Comparison of ENCODE assay signal across 13 cellular contexts in the genomic region with DNA sequence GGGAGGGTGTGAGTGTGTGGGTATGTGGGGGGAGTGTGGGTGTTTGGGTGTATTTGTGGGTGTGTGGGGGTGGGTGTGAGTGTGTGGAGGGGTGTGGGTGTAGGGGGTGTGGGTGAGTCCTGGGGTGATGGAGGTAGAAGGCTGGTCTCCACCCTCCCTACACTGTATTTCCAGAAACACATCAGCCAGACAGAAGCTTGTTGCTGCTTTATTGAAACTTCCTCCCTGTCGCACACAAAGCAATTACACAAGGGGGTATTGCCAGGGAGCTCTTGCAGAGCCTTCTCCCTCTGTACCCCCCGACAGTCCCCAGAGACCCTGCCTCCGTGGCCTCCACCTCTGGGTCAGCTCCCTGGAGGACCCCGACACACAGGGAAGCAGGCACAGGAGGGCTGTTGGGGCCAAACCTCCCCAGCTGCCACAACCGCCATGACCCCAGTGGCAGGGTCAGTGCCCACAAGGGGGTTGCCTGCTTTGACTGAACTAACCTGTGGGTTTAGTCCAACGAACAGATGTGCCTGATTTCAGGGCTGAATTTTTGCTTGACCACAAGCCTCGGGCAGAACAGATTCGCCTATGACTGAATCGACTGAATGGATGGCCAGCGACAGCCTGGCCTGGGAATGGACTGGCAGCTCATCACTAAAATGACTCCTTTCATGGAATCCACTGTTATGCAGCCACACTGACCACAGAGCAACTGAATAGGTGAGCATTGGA. TPM values are rescaled to one million over a fixed set of nuclear protein-coding genes. Genes with fewer than 3 reads are reported as not detected.
A peak's percentile ranks its signal among the peaks of the same experiment; 100 is the strongest.
DNase-seq lines count a peak whose midpoint lies in the region; ATAC-seq and TF ChIP-seq lines count a peak whose summit lies in the region.
"Had no signal": no experiment of that assay in that cellular context is flagged by ENCODE, and none has a peak within 500 bp of the region (broad histone marks: within the 10 kb centered on the region; RNA-seq: fewer than 3 reads in every experiment).

No MANE protein-coding gene starts in this region.

- H3K27ac ChIP-seq in sigmoid colon, result no peak overlapping the region
- H3K27ac ChIP-seq: heart right ventricle, testis had no signal

- peak; percentile 60 for DNase-seq in AG10803 (ENCODE audit: low read depth)
- DNase-seq in SKM-1 (lab: John Stamatoyannopoulos, UW; ENCODE audit: unreplicated experiment), result peak; percentile 30
- peak; percentile 55 for DNase-seq in foreskin melanocyte
- DNase-seq in SW 1271 (lab: John Stamatoyannopoulos, UW), result no peak
- DNase-seq in NCI-H345 treated with DMSO at 0.1 percent for 48 hours (lab: John Stamatoyannopoulos, UW; ENCODE audit: unreplicated experiment), result no peak
- no peak for DNase-seq in sigmoid colon
- DNase-seq in NCI-H82 (lab: John Stamatoyannopoulos, UW), result no peak
- DNase-seq: activated T-cell treated with anti-CD3 and anti-CD28 coated beads, Interleukin-2, amount 50 U/mL, for 1 hour; Caco-2; heart right ventricle; NCI-H345; testis had no signal

- no peaks in the 10 kb centered on the region for H3K9me3 ChIP-seq in sigmoid colon
- H3K9me3 ChIP-seq: Caco-2, heart right ventricle, testis had no signal

- no peaks in the 10 kb centered on the region for H3K36me3 ChIP-seq in sigmoid colon

- H3K4me1 ChIP-seq in sigmoid colon, result no peaks in the 10 kb centered on the region
- H3K4me1 ChIP-seq: Caco-2, testis had no signal

- TF ChIP-seq EP300 in sigmoid colon (IDR thresholded peaks at IDR 0.05), result no peak

- H3K4me3 ChIP-seq in AG10803 (ENCODE audit: low read length), result no peak overlapping the region
- no peak overlapping the region for H3K4me3 ChIP-seq in sigmoid colon
- H3K4me3 ChIP-seq: heart right ventricle, testis had no signal

- 61 to 81% methylated on average over 10 of the region's 10 CpGs for WGBS in sigmoid colon, 2 donors

- intact Hi-C loops in sigmoid colon (cut with DNase I), result no loop called here

- no peaks in the 10 kb centered on the region for H3K27me3 ChIP-seq in sigmoid colon
- H3K27me3 ChIP-seq: heart right ventricle, testis had no signal

- peak; percentile 62 for ATAC-seq in GM18909 (IDR thresholded peaks at IDR 0.05; ENCODE audit: poor library complexity, unreplicated experiment)
- ATAC-seq: heart right ventricle had no signal

- no peak for TF ChIP-seq POLR2A in sigmoid colon (IDR thresholded peaks at IDR 0.05)

- TF ChIP-seq CTCF in AG10803 (conservative IDR thresholded peaks at IDR 0.05; ENCODE audit: low read length), result no peak
- no peak for TF ChIP-seq CTCF in sigmoid colon (IDR thresholded peaks at IDR 0.05)

RNA-seq across cellular contexts. Expression of a gene that starts 9.1 kb away (rescaled TPM):
- under 1 TPM in 2 of 4 donors, not detected in 2; 0.36 to 0.54 TPM for total RNA-seq in sigmoid colon
- polyA plus RNA-seq in sigmoid colon, result under 1 TPM in 1 of 3 donors, not detected in 2; 0.09 TPM
- total RNA-seq: Caco-2, heart right ventricle had no signal
- polyA plus RNA-seq: heart right ventricle had no signal

RNA-seq across cellular contexts. Expression of a gene that starts 25.1 kb away (rescaled TPM):
- total RNA-seq in sigmoid colon, result 10 to 100 TPM; 30.2 to 49.6 (median 42.8) TPM
- 100 to 1,000 TPM in 2 of 3 donors, 10 to 100 TPM in 1; 35.4 to 219 (median 132) TPM for polyA plus RNA-seq in sigmoid colon
- total RNA-seq: Caco-2 had no signal

Comparison
In these comparisons a context has a peak if more than half of its experiments do, and no peak if none do; other contexts are left out.
1. DNase-seq: peak in AG10803 (single experiment), SKM-1 (single experiment) and foreskin melanocyte (single experiment); none in SW 1271 (0 of 2), NCI-H345 treated with DMSO at 0.1 percent for 48 hours (single experiment), sigmoid colon (single experiment) and NCI-H82 (single experiment).